24 cellular contexts compared by ENCODE assay signal in the genomic region with DNA sequence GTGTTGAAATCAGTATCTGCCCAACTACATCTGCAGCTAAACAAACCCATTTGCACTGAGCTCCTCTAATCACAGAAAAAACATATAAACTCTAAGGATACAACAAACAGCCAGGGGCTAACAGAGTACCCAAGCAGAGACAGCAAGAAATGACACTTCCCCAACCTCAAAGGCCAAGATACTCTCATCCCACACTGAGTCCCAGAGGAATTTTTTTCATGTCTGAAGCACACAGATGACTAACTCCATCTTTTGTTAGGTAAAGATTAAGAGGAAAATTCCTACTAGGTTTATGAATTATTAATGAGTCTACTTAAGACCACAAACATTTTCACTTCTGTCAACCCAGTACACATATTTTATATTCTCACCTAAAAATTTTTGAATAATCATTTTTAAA. TPM values are rescaled to one million over a fixed set of nuclear protein-coding genes. Genes with fewer than 3 reads are reported as not detected.
A peak's percentile ranks its signal among the peaks of the same experiment; 100 is the strongest.
DNase-seq lines count a peak whose midpoint lies in the region; ATAC-seq and TF ChIP-seq lines count a peak whose summit lies in the region.
"Had no signal": no experiment of that assay in that cellular context is flagged by ENCODE, and none has a peak within 500 bp of the region (broad histone marks: within the 10 kb centered on the region; RNA-seq: fewer than 3 reads in every experiment).

No MANE protein-coding gene starts in this region.

- H3K9me3 Mint-ChIP-seq in endodermal cell, result no peaks in the 10 kb centered on the region
- H3K9me3 Mint-ChIP-seq: brain; dendritic cell treated with granulocyte-macrophage colony-stimulating factor and Interleukin-4, amounts not matched to agents 40 ng/mL and 50 ng/mL, for 4 days; IgD-negative memory B cell; naive thymus-derived CD8-positive, alpha-beta T cell had no signal

- TF ChIP-seq CTCF in endodermal cell (conservative IDR thresholded peaks at IDR 0.05) (no peak), sigmoid colon (IDR thresholded peaks at IDR 0.05) (no peak)

- no peak overlapping the region for H3K27ac ChIP-seq in endodermal cell (ENCODE audit: low read depth, low read length)
- no peak overlapping the region for H3K27ac ChIP-seq in sigmoid colon
- H3K27ac ChIP-seq: 22Rv1, SJCRH30 had no signal

- no peak overlapping the region for H3K4me3 ChIP-seq in endodermal cell (ENCODE audit: low read length)
- no peak overlapping the region for H3K4me3 ChIP-seq in sigmoid colon
- H3K4me3 ChIP-seq: SJCRH30 had no signal

- no peak overlapping the region for H3K9ac ChIP-seq in endodermal cell (ENCODE audit: extremely low read depth, low read length, poor library complexity, severe bottlenecking)

- H3K4me1 Mint-ChIP-seq in endodermal cell, result peaks cover 40% of the 10 kb centered on the region
- H3K4me1 Mint-ChIP-seq: IgD-negative memory B cell had no signal

- H3K36me3 Mint-ChIP-seq in endodermal cell (ENCODE audit: low read depth), result peaks cover 4% of the 10 kb centered on the region

- DNase-seq in DMS153 treated with DMSO at 0.1 percent for 48 hours (lab: John Stamatoyannopoulos, UW; ENCODE audit: unreplicated experiment) (peak; percentile 0), DMS153 (lab: John Stamatoyannopoulos, UW) (no peak), M059J (ENCODE audit: low read depth) (peak; percentile 48), endodermal cell (no peak), retina (peak; percentile 26), sigmoid colon (no peak)
- DNase-seq: activated CD4-positive, CD25-positive, alpha-beta regulatory T cell; activated CD8-positive, alpha-beta T cell treated with anti-CD3 and anti-CD28 coated beads, Interleukin-2, amount 10 ng/mL, durations not matched to agents 7 days and 5 days; activated naive CD4-positive, alpha-beta T cell treated with anti-CD3 and anti-CD28 coated beads, Interleukin-2, amount 50 U/mL, for 16 hours; activated T-cell treated with anti-CD3 and anti-CD28 coated beads, Interleukin-2, amount 50 U/mL, for 48 hours; GOT3; mammary epithelial cell; naive thymus-derived CD8-positive, alpha-beta T cell; NCI-H2029; T-helper 2 cell had no signal

- no peak for ATAC-seq in HG03565 (IDR thresholded peaks at IDR 0.05; ENCODE audit: unreplicated experiment)
- no peak for ATAC-seq in HG03159 (IDR thresholded peaks at IDR 0.05; ENCODE audit: unreplicated experiment)
- ATAC-seq: activated CD8-positive, alpha-beta T cell treated with anti-CD3 and anti-CD28 coated beads, Interleukin-2, amount 10 ng/mL, durations not matched to agents 7 days and 5 days; esophagus mucosa; naive thymus-derived CD8-positive, alpha-beta T cell had no signal

- H3K9me3 ChIP-seq in endodermal cell (ENCODE audit: control insufficient read depth, low read length) (no peaks in the 10 kb centered on the region), sigmoid colon (no peaks in the 10 kb centered on the region)
- H3K9me3 ChIP-seq: SJCRH30 had no signal

- no peaks in the 10 kb centered on the region for H3K27me3 ChIP-seq in endodermal cell (ENCODE audit: control insufficient read depth, insufficient read depth, low read length, poor library complexity, severe bottlenecking)
- H3K27me3 ChIP-seq in sigmoid colon, result no peaks in the 10 kb centered on the region
- H3K27me3 ChIP-seq: SJCRH30 had no signal

- H3K4me3 Mint-ChIP-seq in endodermal cell, result no peak overlapping the region
- H3K4me3 Mint-ChIP-seq: activated CD8-positive, alpha-beta T cell treated with anti-CD3 and anti-CD28 coated beads, Interleukin-2, amount 10 ng/mL, durations not matched to agents 7 days and 5 days; brain; dendritic cell treated with granulocyte-macrophage colony-stimulating factor and Interleukin-4, amounts not matched to agents 40 ng/mL and 50 ng/mL, for 4 days; IgD-negative memory B cell; naive thymus-derived CD8-positive, alpha-beta T cell had no signal

- no peak for TF ChIP-seq EP300 in sigmoid colon (IDR thresholded peaks at IDR 0.05)

- no peak for TF ChIP-seq POLR2A in sigmoid colon (IDR thresholded peaks at IDR 0.05)

- peaks cover 22% of the 10 kb centered on the region for H3K4me1 ChIP-seq in endodermal cell (ENCODE audit: control insufficient read depth, insufficient read depth, low read length)
- H3K4me1 ChIP-seq in sigmoid colon, result peaks cover 0 to 7% (median 5%) of the 10 kb centered on the region in 4 donors

- no peaks in the 10 kb centered on the region for H3K27me3 Mint-ChIP-seq in endodermal cell (ENCODE audit: insufficient read depth)
- H3K27me3 Mint-ChIP-seq: brain; dendritic cell treated with granulocyte-macrophage colony-stimulating factor and Interleukin-4, amounts not matched to agents 40 ng/mL and 50 ng/mL, for 4 days; IgD-negative memory B cell; naive thymus-derived CD8-positive, alpha-beta T cell; progenitor cell of endocrine pancreas had no signal

- H3K36me3 ChIP-seq in endodermal cell (ENCODE audit: control insufficient read depth, insufficient read depth, low read length) (no peaks in the 10 kb centered on the region), sigmoid colon (peaks cover 0 to 19% (median 1%) of the 10 kb centered on the region in 4 donors)
- H3K36me3 ChIP-seq: SJCRH30 had no signal

- intact Hi-C loops in sigmoid colon (cut with DNase I), result no loop called here

- peak overlapping the region; percentile 1 for H3K27ac Mint-ChIP-seq in endodermal cell
- H3K27ac Mint-ChIP-seq: activated CD8-positive, alpha-beta T cell treated with anti-CD3 and anti-CD28 coated beads, Interleukin-2, amount 10 ng/mL, durations not matched to agents 7 days and 5 days; dendritic cell treated with granulocyte-macrophage colony-stimulating factor and Interleukin-4, amounts not matched to agents 40 ng/mL and 50 ng/mL, for 4 days; progenitor cell of endocrine pancreas had no signal

RNA-seq across cellular contexts. Expression of a gene that starts 31.6 kb away (rescaled TPM):
- 3.6 and 7.0 TPM in 2 replicates for total RNA-seq in M059J (2014; rRNA removed; shearing (Covaris generic))
- total RNA-seq in endodermal cell (10 to 100 TPM in 1 of 2 donors, 1 to 10 TPM in 1; 5.9 to 12.6 TPM), sigmoid colon (10 to 100 TPM in 1 of 4 donors, 1 to 10 TPM in 3; 7.9 to 10.0 (median 8.6) TPM)
- 7.7 TPM for polyA plus RNA-seq in endodermal cell (2013, experiment 1 of 2)
- 7.6 TPM for polyA plus RNA-seq in endodermal cell (2013, experiment 2 of 2)
- polyA plus RNA-seq in sigmoid colon, result 10 to 100 TPM in 1 of 3 donors, 1 to 10 TPM in 2; 4.5 to 11.1 (median 5.4) TPM

Comparison
In these comparisons a context has a peak if more than half of its experiments do, and no peak if none do; other contexts are left out.
1. DNase-seq: peak in DMS153 treated with DMSO at 0.1 percent for 48 hours (single experiment), M059J (single experiment) and retina (single experiment); none in DMS153 (single experiment), endodermal cell (single experiment) and sigmoid colon (single experiment).